15 cellular contexts compared by ENCODE assay signal in the genomic region with DNA sequence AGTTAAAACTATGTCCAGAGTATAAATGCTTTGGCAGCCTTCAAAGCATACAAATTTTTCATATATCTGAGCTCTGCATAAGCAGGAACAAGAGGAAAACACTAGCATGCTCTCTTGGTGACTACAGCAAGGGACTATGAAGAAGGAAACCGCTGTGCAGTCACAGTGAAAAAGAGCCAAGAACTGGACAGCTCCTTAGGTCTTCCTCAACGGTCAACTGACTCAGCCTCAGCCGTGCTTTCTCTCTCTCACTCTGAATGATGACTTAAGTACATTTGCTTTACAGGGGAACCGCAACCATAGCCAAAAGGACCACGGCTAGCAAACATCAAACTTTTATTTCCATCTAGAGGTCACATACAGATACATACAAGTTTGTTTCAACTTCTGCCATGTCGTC.
DNase-seq lines count a peak whose midpoint lies in the region; ATAC-seq and TF ChIP-seq lines count a peak whose summit lies in the region.
"Had no signal": no experiment of that assay in that cellular context is flagged by ENCODE, and none has a peak within 500 bp of the region (broad histone marks: within the 10 kb centered on the region; RNA-seq: fewer than 3 reads in every experiment).

No MANE protein-coding gene starts in this region.

- H3K4me3 ChIP-seq in heart left ventricle: no peak overlapping the region
- H3K4me3 ChIP-seq in right atrium auricular region: no peak overlapping the region
- H3K4me3 ChIP-seq in cardiac fibroblast (replicated peaks in 1 of 2; ENCODE audit: low read depth in 2 of 2, low read length in 2 of 2): no peak overlapping the region
- no peak overlapping the region for H3K4me3 ChIP-seq in left lung
- H3K4me3 ChIP-seq: A549, MG63, ovary, tibial nerve had no signal

- H3K27ac ChIP-seq in heart left ventricle: no peak overlapping the region
- no peak overlapping the region for H3K27ac ChIP-seq in right atrium auricular region
- H3K27ac ChIP-seq in left lung: no peak overlapping the region
- H3K27ac ChIP-seq: A549, ovary had no signal

- H3K36me3 ChIP-seq in heart left ventricle (peaks cover 0 to 34% (median 20%) of the 10 kb centered on the region in 9 donors), right atrium auricular region (peaks cover 7% of the 10 kb centered on the region), left lung (peaks cover 0 to 13% of the 10 kb centered on the region in 2 donors)
- H3K36me3 ChIP-seq: ovary had no signal

- 61 to 81% (median 67%) methylated on average over 6 of the region's 6 CpGs for WGBS in heart left ventricle, 4 donors

- DNase-seq in heart left ventricle (no peak), right atrium auricular region (ENCODE audit: low spot score) (no peak), cardiac fibroblast (ENCODE audit: low read depth in 2 of 2) (peak; percentile 84 to 87), left lung (peak in 1 of 2 donors; percentile 40), COLO668 (lab: John Stamatoyannopoulos, UW; ENCODE audit: unreplicated experiment) (no peak), NCI-H1930 (lab: John Stamatoyannopoulos, UW) (no peak)
- DNase-seq: activated T-cell treated with anti-CD3 and anti-CD28 coated beads, Interleukin-2, amount 50 U/mL, for 24 hours; amniotic stem cell; MG63; NCI-H2171 treated with DMSO at 0.1 percent for 48 hours; ovary had no signal

- ATAC-seq in heart left ventricle (peak in 3 of 4 donors; percentile 38 to 54 (median 42)), left lung (peak; percentile 84), GM21447 (IDR thresholded peaks at IDR 0.05; ENCODE audit: unreplicated experiment) (no peak), GM21717 (IDR thresholded peaks at IDR 0.05; ENCODE audit: unreplicated experiment) (no peak)
- ATAC-seq: A549 had no signal

- intact Hi-C loops in heart left ventricle (cut with DNase I) (loop anchor here in 1 of 10 donors (10.0 kb wide), 1 partner anchor 79 kb away; no protein-coding TSS in a partner anchor), left lung (cut with DNase I) (no loop called here)

- H3K9me3 ChIP-seq in heart left ventricle (no peaks in the 10 kb centered on the region), right atrium auricular region (no peaks in the 10 kb centered on the region), left lung (no peaks in the 10 kb centered on the region)
- H3K9me3 ChIP-seq: A549, MG63, ovary, tibial nerve had no signal

- TF ChIP-seq POLR2A in heart left ventricle (IDR thresholded peaks at IDR 0.05): no peak

- H3K4me1 ChIP-seq in heart left ventricle (peaks cover 0 to 7% (median 0%) of the 10 kb centered on the region in 12 donors), right atrium auricular region (no peaks in the 10 kb centered on the region), left lung (no peaks in the 10 kb centered on the region)
- H3K4me1 ChIP-seq: A549 had no signal

- TF ChIP-seq CTCF in heart left ventricle (IDR thresholded peaks at IDR 0.05) (no peak), right atrium auricular region (IDR thresholded peaks at IDR 0.05) (no peak), cardiac fibroblast (IDR thresholded peaks at IDR 0.05; ENCODE audit: low read depth, low read length) (no peak), left lung (IDR thresholded peaks at IDR 0.05) (no peak)

- H3K27me3 ChIP-seq in heart left ventricle (no peaks in the 10 kb centered on the region), right atrium auricular region (no peaks in the 10 kb centered on the region), left lung (no peaks in the 10 kb centered on the region)
- H3K27me3 ChIP-seq: MG63, ovary, tibial nerve had no signal

Comparison
In these comparisons a context has a peak if more than half of its experiments do, and no peak if none do; other contexts are left out.
1. ATAC-seq: peak in heart left ventricle (3 of 4) and left lung (single experiment); none in GM21447 (single experiment) and GM21717 (single experiment).
2. DNase-seq: peak in cardiac fibroblast (2 of 2); none in heart left ventricle (0 of 5), right atrium auricular region (single experiment), COLO668 (single experiment) and NCI-H1930 (0 of 2).